Comparison of ENCODE assay signal across 11 cellular contexts in genomic region chr1:85454214-85454613, GRCh38. TPM values are rescaled to one million over a fixed set of nuclear protein-coding genes. Genes with fewer than 3 reads are reported as not detected.
DNase-seq lines count a peak whose midpoint lies in the region; ATAC-seq and TF ChIP-seq lines count a peak whose summit lies in the region.
"Had no signal": no experiment of that assay in that cellular context is flagged by ENCODE, and none has a peak within 500 bp of the region (broad histone marks: within the 10 kb centered on the region; RNA-seq: fewer than 3 reads in every experiment).

No MANE protein-coding gene starts in this region.

- WGBS in suprapubic skin, result 95% methylated on average over 4 of the region's 4 CpGs

- no peak for DNase-seq in left ventricle myocardium inferior
- no peak for DNase-seq in Right ventricle myocardium superior
- peak; percentile 14 for DNase-seq in fibroblast of the aortic adventitia (ENCODE audit: low read depth)
- DNase-seq in osteoblast (ENCODE audit: insufficient read length, low spot score, missing footprints), result peak; percentile 48
- DNase-seq in stimulated activated naive CD8-positive, alpha-beta T cell treated with anti-CD3 and anti-CD28 coated beads, Interleukin-15, Interleukin-2, amounts not matched to agents 100 U/mL and 50 U/mL, for 24 hours, result no peak
- no peak for DNase-seq in suprapubic skin (ENCODE audit: low spot score in 2 of 2)
- DNase-seq: NCI-H1436 treated with DMSO at 0.1 percent for 48 hours, NCI-H69 had no signal

- peaks cover 9% of the 10 kb centered on the region for H3K4me1 ChIP-seq in left ventricle myocardium inferior
- peaks cover 35% of the 10 kb centered on the region for H3K4me1 ChIP-seq in osteoblast (ENCODE audit: insufficient read depth, low read length)
- peaks cover 21% of the 10 kb centered on the region for H3K4me1 ChIP-seq in suprapubic skin

- no peak overlapping the region for H2AFZ ChIP-seq in osteoblast (ENCODE audit: low read length)

- H3K4me3 ChIP-seq in left ventricle myocardium inferior (no peak overlapping the region), fibroblast of the aortic adventitia (ENCODE audit: low read depth, low read length) (no peak overlapping the region), osteoblast (ENCODE audit: insufficient read depth, low read length) (no peak overlapping the region), suprapubic skin (no peak overlapping the region)
- H3K4me3 ChIP-seq: A549 had no signal

- no peaks in the 10 kb centered on the region for H3K9me3 ChIP-seq in left ventricle myocardium inferior (replicated peaks)
- H3K9me3 ChIP-seq in osteoblast (ENCODE audit: low read depth, low read length), result no peaks in the 10 kb centered on the region
- no peaks in the 10 kb centered on the region for H3K9me3 ChIP-seq in suprapubic skin
- H3K9me3 ChIP-seq: A549 had no signal

- H3K4me2 ChIP-seq in osteoblast (ENCODE audit: insufficient read depth, low read length), result peak overlapping the region; percentile 4
- H3K4me2 ChIP-seq: A549 had no signal

- H3K27me3 ChIP-seq in left ventricle myocardium inferior (ENCODE audit: low read depth) (no peaks in the 10 kb centered on the region), osteoblast (ENCODE audit: insufficient read depth, low read length) (no peaks in the 10 kb centered on the region), suprapubic skin (no peaks in the 10 kb centered on the region)

- peak overlapping the region; percentile 43 for H3K27ac ChIP-seq in left ventricle myocardium inferior (replicated peaks)
- H3K27ac ChIP-seq in osteoblast (ENCODE audit: low read depth, low read length), result peak overlapping the region; percentile 33
- H3K27ac ChIP-seq in suprapubic skin, result no peak overlapping the region
- H3K27ac ChIP-seq: A549 had no signal

- ATAC-seq in Right ventricle myocardium superior (ENCODE audit: poor library complexity), result no peak
- no peak for ATAC-seq in stimulated activated naive CD8-positive, alpha-beta T cell treated with anti-CD3 and anti-CD28 coated beads, Interleukin-15, Interleukin-2, amounts not matched to agents 100 U/mL and 50 U/mL, for 24 hours
- ATAC-seq in GM19395 (IDR thresholded peaks at IDR 0.05; ENCODE audit: unreplicated experiment), result no peak
- ATAC-seq: A549, HCT116 had no signal

- no peak for TF ChIP-seq CTCF in left ventricle myocardium inferior (IDR thresholded peaks at IDR 0.05; ENCODE audit: borderline replicate concordance)
- no peak for TF ChIP-seq CTCF in fibroblast of the aortic adventitia (IDR thresholded peaks at IDR 0.05; ENCODE audit: insufficient read depth, low read length)
- TF ChIP-seq CTCF in osteoblast (IDR thresholded peaks at IDR 0.05; ENCODE audit: extremely low read depth, low read depth, low read length), result no peak
- no peak for TF ChIP-seq CTCF in suprapubic skin (IDR thresholded peaks at IDR 0.05)

- TF ChIP-seq EP300 in suprapubic skin (IDR thresholded peaks at IDR 0.05), result no peak

- intact Hi-C loops in left ventricle myocardium inferior (cut with micrococcal nuclease), result no loop called here
- intact Hi-C loops in Right ventricle myocardium superior (cut with DNase I), result no loop called here

- H3K79me2 ChIP-seq in osteoblast (ENCODE audit: insufficient read depth, low read length), result peaks cover 100% of the 10 kb centered on the region

- H4K20me1 ChIP-seq in osteoblast (ENCODE audit: insufficient read depth, low read length), result peaks cover 22% of the 10 kb centered on the region

- H3K36me3 ChIP-seq in left ventricle myocardium inferior, result no peaks in the 10 kb centered on the region
- peaks cover 38% of the 10 kb centered on the region for H3K36me3 ChIP-seq in osteoblast (ENCODE audit: insufficient read depth, low read length)
- no peaks in the 10 kb centered on the region for H3K36me3 ChIP-seq in suprapubic skin

- no peak for TF ChIP-seq POLR2A in suprapubic skin (IDR thresholded peaks at IDR 0.05)

RNA-seq across cellular contexts. Expression of gene DDAH1, which starts 10.7 kb away (rescaled TPM):
- 10.1 TPM for total RNA-seq in left ventricle myocardium inferior
- 3.5 TPM for total RNA-seq in Right ventricle myocardium superior
- total RNA-seq in fibroblast of the aortic adventitia (ENCODE audit: low replicate concordance), result 57.8 and 88.9 TPM in 2 replicates
- 89.0 and 89.6 TPM in 2 replicates for total RNA-seq in osteoblast
- 10 to 100 TPM; 10.4 to 19.6 (median 15.5) TPM for total RNA-seq in suprapubic skin

Comparison
In these comparisons a context has a peak if more than half of its experiments do, and no peak if none do; other contexts are left out.
1. DNase-seq: peak in fibroblast of the aortic adventitia (single experiment) and osteoblast (single experiment); none in left ventricle myocardium inferior (single experiment), Right ventricle myocardium superior (single experiment), stimulated activated naive CD8-positive, alpha-beta T cell treated with anti-CD3 and anti-CD28 coated beads, Interleukin-15, Interleukin-2, amounts not matched to agents 100 U/mL and 50 U/mL, for 24 hours (single experiment) and suprapubic skin (0 of 2).